In genomic region chr22:37912171-37912570, GRCh38 we compare ENCODE assay signal across 26 cellular contexts. TPM values are rescaled to one million over a fixed set of nuclear protein-coding genes. Genes with fewer than 3 reads are reported as not detected.
DNase-seq lines count a peak whose midpoint lies in the region; ATAC-seq and TF ChIP-seq lines count a peak whose summit lies in the region.
"Had no signal": no experiment of that assay in that cellular context is flagged by ENCODE, and none has a peak within 500 bp of the region (broad histone marks: within the 10 kb centered on the region; RNA-seq: fewer than 3 reads in every experiment).

No MANE protein-coding gene starts in this region.

- H3K36me3 Mint-ChIP-seq in activated T-cell treated with anti-CD3 and anti-CD28 coated beads, Interleukin-2, amount 50 U/mL, for 24 hours (ENCODE audit: low read depth) = peaks cover 18% of the 10 kb centered on the region
- peaks cover 25% of the 10 kb centered on the region for H3K36me3 Mint-ChIP-seq in CD8-positive, alpha-beta T cell
- peaks cover 15% of the 10 kb centered on the region for H3K36me3 Mint-ChIP-seq in endodermal cell (ENCODE audit: low read depth)
- H3K36me3 Mint-ChIP-seq in activated CD4-positive, alpha-beta memory T cell treated with anti-CD3 and anti-CD28 coated beads for 36 hours = peaks cover 3% of the 10 kb centered on the region

- ATAC-seq in CD8-positive, alpha-beta T cell = peak; percentile 64
- ATAC-seq: lower lobe of right lung, sciatic nerve had no signal

- H3K4me3 Mint-ChIP-seq in activated T-cell treated with anti-CD3 and anti-CD28 coated beads, Interleukin-2, amount 50 U/mL, for 24 hours = no peak overlapping the region
- no peak overlapping the region for H3K4me3 Mint-ChIP-seq in CD8-positive, alpha-beta T cell
- no peak overlapping the region for H3K4me3 Mint-ChIP-seq in endodermal cell
- H3K4me3 Mint-ChIP-seq in activated CD4-positive, alpha-beta memory T cell treated with anti-CD3 and anti-CD28 coated beads for 36 hours = no peak overlapping the region

- H3K27me3 Mint-ChIP-seq in activated T-cell treated with anti-CD3 and anti-CD28 coated beads, Interleukin-2, amount 50 U/mL, for 24 hours = no peaks in the 10 kb centered on the region
- H3K27me3 Mint-ChIP-seq in CD8-positive, alpha-beta T cell (ENCODE audit: low read depth) = no peaks in the 10 kb centered on the region
- H3K27me3 Mint-ChIP-seq in endodermal cell (ENCODE audit: insufficient read depth) = no peaks in the 10 kb centered on the region
- no peaks in the 10 kb centered on the region for H3K27me3 Mint-ChIP-seq in activated CD4-positive, alpha-beta memory T cell treated with anti-CD3 and anti-CD28 coated beads for 36 hours

- no peaks in the 10 kb centered on the region for H3K27me3 ChIP-seq in CD8-positive, alpha-beta T cell (ENCODE audit: insufficient read depth, low read length)
- H3K27me3 ChIP-seq in endodermal cell (ENCODE audit: control insufficient read depth, insufficient read depth, low read length, poor library complexity, severe bottlenecking) (no peaks in the 10 kb centered on the region), sigmoid colon (no peaks in the 10 kb centered on the region)
- H3K27me3 ChIP-seq: pancreas, SJSA1 had no signal

- H3K9me3 Mint-ChIP-seq in activated T-cell treated with anti-CD3 and anti-CD28 coated beads, Interleukin-2, amount 50 U/mL, for 24 hours = no peaks in the 10 kb centered on the region
- H3K9me3 Mint-ChIP-seq in CD8-positive, alpha-beta T cell = no peaks in the 10 kb centered on the region
- no peaks in the 10 kb centered on the region for H3K9me3 Mint-ChIP-seq in endodermal cell
- H3K9me3 Mint-ChIP-seq in activated CD4-positive, alpha-beta memory T cell treated with anti-CD3 and anti-CD28 coated beads for 36 hours = no peaks in the 10 kb centered on the region

- POLR2A ChIA-PET in CD8-positive, alpha-beta T cell (lab: Charles Lee) = no interaction called here
- POLR2A ChIA-PET in activated CD4-positive, alpha-beta memory T cell treated with anti-CD3 and anti-CD28 coated beads for 36 hours (lab: Charles Lee) = no interaction called here

- TF ChIP-seq POLR2A in sigmoid colon (IDR thresholded peaks at IDR 0.05) = no peak

- no peak for TF ChIP-seq CTCF in CD8-positive, alpha-beta T cell (IDR thresholded peaks at IDR 0.05)
- TF ChIP-seq CTCF in endodermal cell (conservative IDR thresholded peaks at IDR 0.05) = no peak
- TF ChIP-seq CTCF in sigmoid colon (IDR thresholded peaks at IDR 0.05) = no peak

- H3K4me1 Mint-ChIP-seq in activated T-cell treated with anti-CD3 and anti-CD28 coated beads, Interleukin-2, amount 50 U/mL, for 24 hours (ENCODE audit: low read depth) = peaks cover 25% of the 10 kb centered on the region
- peaks cover 34% of the 10 kb centered on the region for H3K4me1 Mint-ChIP-seq in CD8-positive, alpha-beta T cell (ENCODE audit: low read depth)
- H3K4me1 Mint-ChIP-seq in endodermal cell = peaks cover 30% of the 10 kb centered on the region
- peaks cover 32% of the 10 kb centered on the region for H3K4me1 Mint-ChIP-seq in activated CD4-positive, alpha-beta memory T cell treated with anti-CD3 and anti-CD28 coated beads for 36 hours (ENCODE audit: low read depth)

- H3K9ac ChIP-seq in endodermal cell (ENCODE audit: extremely low read depth, low read length, poor library complexity, severe bottlenecking) = no peak overlapping the region

- no peak overlapping the region for H3K27ac ChIP-seq in CD8-positive, alpha-beta T cell (ENCODE audit: low read depth, low read length)
- no peak overlapping the region for H3K27ac ChIP-seq in endodermal cell (ENCODE audit: low read depth, low read length)
- H3K27ac ChIP-seq in sigmoid colon = peak overlapping the region; percentile 88 to 97 (median 92)
- H3K27ac ChIP-seq: pancreas, PC-9, SJSA1, WERI-Rb-1 had no signal

- CTCF ChIA-PET in CD8-positive, alpha-beta T cell (lab: Charles Lee) = interaction anchor here (0.7 to 1.0 kb wide), 2 partner anchors 19 to 21 kb away, joined by 3 read pairs; no protein-coding TSS in a partner anchor
- CTCF ChIA-PET in activated CD4-positive, alpha-beta memory T cell treated with anti-CD3 and anti-CD28 coated beads for 36 hours (lab: Charles Lee) = no interaction called here

- WGBS in endodermal cell (ENCODE audit: insufficient coverage in 1 of 2, insufficient read length in 1 of 2), 2 experiments = 89 to 90% methylated on average over 4 to 8 of the region's 8 CpGs
- WGBS in sigmoid colon, 2 donors = 81 to 82% methylated on average over 8 of the region's 8 CpGs

- H3K27ac Mint-ChIP-seq in activated T-cell treated with anti-CD3 and anti-CD28 coated beads, Interleukin-2, amount 50 U/mL, for 24 hours = peak overlapping the region; percentile 57
- peak overlapping the region; percentile 72 for H3K27ac Mint-ChIP-seq in CD8-positive, alpha-beta T cell
- H3K27ac Mint-ChIP-seq in endodermal cell = peak overlapping the region; percentile 78
- no peak overlapping the region for H3K27ac Mint-ChIP-seq in activated CD4-positive, alpha-beta memory T cell treated with anti-CD3 and anti-CD28 coated beads for 36 hours

- no peaks in the 10 kb centered on the region for H3K36me3 ChIP-seq in CD8-positive, alpha-beta T cell (ENCODE audit: insufficient read depth, low read length)
- H3K36me3 ChIP-seq in endodermal cell (ENCODE audit: control insufficient read depth, insufficient read depth, low read length) (peaks cover 14% of the 10 kb centered on the region), sigmoid colon (peaks cover 11 to 53% (median 50%) of the 10 kb centered on the region in 4 donors)
- H3K36me3 ChIP-seq: WERI-Rb-1 had no signal

- peaks cover 12% of the 10 kb centered on the region for H3K4me1 ChIP-seq in CD8-positive, alpha-beta T cell (ENCODE audit: insufficient read depth, low read length)
- H3K4me1 ChIP-seq in endodermal cell (ENCODE audit: control insufficient read depth, insufficient read depth, low read length) = peaks cover 12% of the 10 kb centered on the region
- H3K4me1 ChIP-seq in sigmoid colon = peaks cover 0 to 81% (median 68%) of the 10 kb centered on the region in 4 donors
- H3K4me1 ChIP-seq: pancreas had no signal

- no peak for DNase-seq in activated T-cell treated with anti-CD3 and anti-CD28 coated beads, Interleukin-2, amount 50 U/mL, for 24 hours
- DNase-seq in activated T-cell treated with anti-CD3 and anti-CD28 coated beads, Interleukin-2, amount 50 U/mL, for 1 hour = no peak
- no peak for DNase-seq in CD8-positive, alpha-beta T cell
- DNase-seq in endodermal cell (no peak), sigmoid colon (no peak), NCI-H1417 (lab: John Stamatoyannopoulos, UW) (no peak), germinal center (ENCODE audit: low spot score) (no peak)
- DNase-seq in activated CD4-positive, alpha-beta memory T cell treated with anti-CD3 and anti-CD28 coated beads for 36 hours = no peak
- DNase-seq: activated CD4-positive, alpha-beta T cell treated with anti-CD3 and anti-CD28 coated beads, Interleukin-2, amount 50 U/mL, for 48 hours; dermis blood vessel endothelial cell; HCEC 1CT; hippocampal formation; Kasumi-1; lower lobe of right lung; NCI-H1048; NCI-H1930; pancreas; PC-9; stimulated activated naive CD4-positive, alpha-beta T cell; T-helper 2 cell; WERI-Rb-1 had no signal

- no peaks in the 10 kb centered on the region for H3K9me3 ChIP-seq in CD8-positive, alpha-beta T cell (ENCODE audit: low read length)
- H3K9me3 ChIP-seq in endodermal cell (ENCODE audit: control insufficient read depth, low read length) (no peaks in the 10 kb centered on the region), sigmoid colon (no peaks in the 10 kb centered on the region)
- H3K9me3 ChIP-seq: lower lobe of right lung, pancreas, SJSA1 had no signal

- H3K4me3 ChIP-seq in CD8-positive, alpha-beta T cell (ENCODE audit: low read depth, low read length) = no peak overlapping the region
- H3K4me3 ChIP-seq in endodermal cell (ENCODE audit: low read length) (no peak overlapping the region), sigmoid colon (peak overlapping the region in 1 of 4 donors; percentile 39)
- H3K4me3 ChIP-seq: lower lobe of right lung, pancreas, PC-9, SJSA1 had no signal

- intact Hi-C loops in CD8-positive, alpha-beta T cell (cut with DNase I, micrococcal nuclease) = no loop called here
- intact Hi-C loops in sigmoid colon (cut with DNase I) = no loop called here
- intact Hi-C loops in activated CD4-positive, alpha-beta memory T cell treated with anti-CD3 and anti-CD28 coated beads for 36 hours (cut with micrococcal nuclease) = no loop called here

- no peak for TF ChIP-seq EP300 in sigmoid colon (IDR thresholded peaks at IDR 0.05)

RNA-seq across cellular contexts. Expression of gene MICALL1, which starts 6.1 kb away (rescaled TPM):
- total RNA-seq in CD8-positive, alpha-beta T cell = 10 to 100 TPM; 15.3 to 18.1 TPM
- total RNA-seq in endodermal cell (10 to 100 TPM; 33.5 to 36.6 TPM), sigmoid colon (100 to 1,000 TPM in 1 of 4 donors, 10 to 100 TPM in 3; 23.9 to 109 (median 51.6) TPM)
- polyA plus RNA-seq in endodermal cell (2013, experiment 1 of 2) = 28.1 TPM
- 24.7 TPM for polyA plus RNA-seq in endodermal cell (2013, experiment 2 of 2)
- polyA plus RNA-seq in sigmoid colon = 10 to 100 TPM in 1 of 3 donors, 1 to 10 TPM in 2; 8.4 to 22.5 (median 9.7) TPM
- total RNA-seq in activated CD4-positive, alpha-beta memory T cell treated with anti-CD3 and anti-CD28 coated beads for 36 hours = 10 to 100 TPM; 18.4 to 19.1 TPM

RNA-seq across cellular contexts. Expression of gene C22orf23, which starts 41.2 kb away (rescaled TPM):
- total RNA-seq in CD8-positive, alpha-beta T cell = under 1 TPM in 1 of 2 experiments, not detected in 1; 0.43 TPM
- total RNA-seq in endodermal cell (under 1 TPM; 0.29 to 0.44 TPM), sigmoid colon (under 1 TPM in 1 of 4 donors, not detected in 3; 0.36 TPM)
- 1.4 TPM for polyA plus RNA-seq in endodermal cell (2013, experiment 1 of 2)
- polyA plus RNA-seq in endodermal cell (2013, experiment 2 of 2) = 1.1 TPM
- polyA plus RNA-seq in sigmoid colon = under 1 TPM in 1 of 3 donors, not detected in 2; 0.15 TPM
- total RNA-seq in activated CD4-positive, alpha-beta memory T cell treated with anti-CD3 and anti-CD28 coated beads for 36 hours = under 1 TPM in 1 of 2 experiments, not detected in 1; 0.14 TPM
- total RNA-seq: bronchial epithelial cell, dermis blood vessel endothelial cell, fibroblast of villous mesenchyme, SJSA1, ureter had no signal

RNA-seq across cellular contexts. Expression of gene POLR2F, which starts 41.3 kb away (rescaled TPM):
- total RNA-seq in CD8-positive, alpha-beta T cell = 10 to 100 TPM; 22.7 to 25.6 TPM
- total RNA-seq in endodermal cell (100 to 1,000 TPM in 1 of 2 donors, 10 to 100 TPM in 1; 98.0 to 105 TPM), sigmoid colon (100 to 1,000 TPM in 1 of 4 donors, 10 to 100 TPM in 3; 47.9 to 149 (median 71.1) TPM)
- 122 TPM for polyA plus RNA-seq in endodermal cell (2013, experiment 1 of 2)
- polyA plus RNA-seq in endodermal cell (2013, experiment 2 of 2) = 100 TPM
- polyA plus RNA-seq in sigmoid colon = 100 to 1,000 TPM in 2 of 3 donors, 10 to 100 TPM in 1; 96.9 to 136 (median 126) TPM
- total RNA-seq in activated CD4-positive, alpha-beta memory T cell treated with anti-CD3 and anti-CD28 coated beads for 36 hours = 10 to 100 TPM; 67.7 to 74.9 TPM

Comparison
In these comparisons a context has a peak if more than half of its experiments do, and no peak if none do; other contexts are left out.
1. H3K27ac ChIP-seq: peak in sigmoid colon (4 of 4); none in CD8-positive, alpha-beta T cell (single experiment) and endodermal cell (single experiment).